ENCODE assay signal across 32 cellular contexts in genomic region chrX:130190801-130191200, GRCh38.
"Had no signal": no experiment of that assay in that cellular context is flagged by ENCODE, and none has a peak within 500 bp of the region (broad histone marks: within the 10 kb centered on the region; RNA-seq: fewer than 3 reads in every experiment).

No MANE protein-coding gene starts in this region.

- H3K36me3 ChIP-seq: adrenal gland, ascending aorta, brain microvascular endothelial cell, breast epithelium, cardiac muscle cell had no signal

- H3K27me3 ChIP-seq: adrenal gland, ascending aorta, body of pancreas, brain microvascular endothelial cell, cardiac muscle cell had no signal

- H3K27ac ChIP-seq: adrenal gland, ascending aorta, body of pancreas, brain microvascular endothelial cell, breast epithelium, cardiac muscle cell had no signal

- DNase-seq: activated effector memory CD4-positive, alpha-beta T cell treated with anti-CD3 and anti-CD28 coated beads, Interleukin-2, amount 50 U/mL, for 16 hours; activated effector memory CD4-positive, alpha-beta T cell treated with Interleukin-2 at 50 U/mL for 16 hours; activated gamma-delta T cell; activated gamma-delta T cell treated with Interleukin-2 at 50 U/mL for 16 hours; activated naive CD4-positive, alpha-beta T cell; activated naive CD4-positive, alpha-beta T cell treated with anti-CD3 and anti-CD28 coated beads for 36 hours; activated naive CD4-positive, alpha-beta T cell treated with anti-CD3 and anti-CD28 coated beads, Interleukin-2, amount 10 ng/mL, durations not matched to agents 7 days and 5 days; activated naive CD4-positive, alpha-beta T cell treated with anti-CD3 and anti-CD28 coated beads, Interleukin-2, amount 50 U/mL, for 16 hours; activated naive CD4-positive, alpha-beta T cell treated with Interleukin-2 at 50 U/mL for 16 hours; activated naive CD8-positive, alpha-beta T cell treated with anti-CD3 and anti-CD28 coated beads for 36 hours; activated naive CD8-positive, alpha-beta T cell treated with anti-CD3 and anti-CD28 coated beads, Interleukin-2, amount 10 ng/mL, durations not matched to agents 7 days and 5 days; activated naive CD8-positive, alpha-beta T cell treated with anti-CD3 and anti-CD28 coated beads, Interleukin-2, amount 50 U/mL, for 24 hours; activated T-cell treated with anti-CD3 and anti-CD28 coated beads for 4 hours; activated T-cell treated with anti-CD3 and anti-CD28 coated beads, Interleukin-2, amount 50 U/mL, for 1 hour; activated T-cell treated with anti-CD3 and anti-CD28 coated beads, Interleukin-2, amount 50 U/mL, for 24 hours; activated T-cell treated with anti-CD3 and anti-CD28 coated beads, Interleukin-2, amount 50 U/mL, for 4 hours; activated T-cell treated with anti-CD3 and anti-CD28 coated beads, Interleukin-2, amount 50 U/mL, for 48 hours; activated T-cell treated with anti-CD3 and anti-CD28 coated beads, Interleukin-2, amount 50 U/mL, for 72 hours; adrenal gland; amniotic stem cell; amygdala; anterior cingulate cortex; aorta; body of pancreas; brain microvascular endothelial cell; caudate nucleus; central memory CD4-positive, alpha-beta T cell had no signal

- H3K4me3 ChIP-seq: adrenal gland, ascending aorta, body of pancreas, breast epithelium, cardiac muscle cell had no signal

- H3K4me1 ChIP-seq: adrenal gland, ascending aorta, body of pancreas, breast epithelium had no signal

- H3K9me3 ChIP-seq: adrenal gland, ascending aorta, body of pancreas, breast epithelium had no signal

- ATAC-seq: activated naive CD4-positive, alpha-beta T cell treated with anti-CD3 and anti-CD28 coated beads, Interleukin-2, amount 50 U/mL, for 72 hours; activated naive CD8-positive, alpha-beta T cell treated with anti-CD3 and anti-CD28 coated beads, Interleukin-2, amount 50 U/mL, for 24 hours; activated T-cell treated with anti-CD3 and anti-CD28 coated beads, Interleukin-2, amount 50 U/mL, for 4 hours; activated T-cell treated with anti-CD3 and anti-CD28 coated beads, Interleukin-2, amount 50 U/mL, for 72 hours; activated T-helper 17 cell treated with anti-CD3 and anti-CD28 coated beads, Interleukin-2, amount 50 U/mL, for 72 hours; body of pancreas had no signal
